ENCODE assay signal across 19 cellular contexts in genomic region chr5:43301653-43302091, GRCh38. TPM values are rescaled to one million over a fixed set of nuclear protein-coding genes. Genes with fewer than 3 reads are reported as not detected.
A peak's percentile ranks its signal among the peaks of the same experiment; 100 is the strongest.
DNase-seq lines count a peak whose midpoint lies in the region; ATAC-seq, FAIRE-seq and TF ChIP-seq lines count a peak whose summit lies in the region.
"Had no signal": no experiment of that assay in that cellular context is flagged by ENCODE, and none has a peak within 500 bp of the region (broad histone marks: within the 10 kb centered on the region; RNA-seq: fewer than 3 reads in every experiment).

No MANE protein-coding gene starts in this region.

- H3K36me3 Mint-ChIP-seq in activated T-helper 17 cell treated with anti-CD3 and anti-CD28 coated beads, Interleukin-2, amount 50 U/mL, for 72 hours (ENCODE audit: low read depth): peaks cover 98% of the 10 kb centered on the region

- peak; percentile 60 for DNase-seq in DMS53 (lab: John Stamatoyannopoulos, UW)
- DNase-seq in GM12891 (ENCODE audit: insufficient read length, low spot score): no peak
- DNase-seq in lung microvascular endothelial cell (ENCODE audit: low read depth in 2 of 2): peak; percentile 4 to 33
- DNase-seq in stimulated activated CD4-positive, alpha-beta T cell treated with anti-CD3 and anti-CD28 coated beads, Interleukin-4, amount 100 ng/mL, for 4 hours: no peak
- DNase-seq in ACHN: no peak
- no peak for DNase-seq in UCSD-AML1 (lab: John Stamatoyannopoulos, UW; ENCODE audit: unreplicated experiment)
- DNase-seq: activated CD8-positive, alpha-beta memory T cell treated with anti-CD3 and anti-CD28 coated beads, Interleukin-2, amount 10 ng/mL, durations not matched to agents 7 days and 5 days; activated naive CD4-positive, alpha-beta T cell treated with Interleukin-2 at 50 U/mL for 16 hours; HFFc6; MG63; NCI-H1930; NCI-H748 treated with DMSO at 0.1 percent for 48 hours; Peyer's patch; tibial artery had no signal

- H3K4me3 Mint-ChIP-seq in activated T-helper 17 cell treated with anti-CD3 and anti-CD28 coated beads, Interleukin-2, amount 50 U/mL, for 72 hours: peak overlapping the region; percentile 80
- H3K4me3 Mint-ChIP-seq: activated CD8-positive, alpha-beta memory T cell treated with anti-CD3 and anti-CD28 coated beads, Interleukin-2, amount 10 ng/mL, durations not matched to agents 7 days and 5 days; B cell; HFFc6 had no signal

- no peak for TF ChIP-seq POLR2A in GM12891 (IDR thresholded peaks at IDR 0.05; ENCODE audit: low read depth, low read length)

- ATAC-seq in activated T-helper 17 cell treated with anti-CD3 and anti-CD28 coated beads, Interleukin-2, amount 50 U/mL, for 72 hours (replicated peaks): no peak
- ATAC-seq in GM21529 (IDR thresholded peaks at IDR 0.05; ENCODE audit: unreplicated experiment): no peak
- ATAC-seq: activated CD8-positive, alpha-beta memory T cell treated with anti-CD3 and anti-CD28 coated beads, Interleukin-2, amount 10 ng/mL, durations not matched to agents 7 days and 5 days had no signal

- H3K27ac Mint-ChIP-seq in activated T-helper 17 cell treated with anti-CD3 and anti-CD28 coated beads, Interleukin-2, amount 50 U/mL, for 72 hours: peak overlapping the region; percentile 97
- H3K27ac Mint-ChIP-seq: B cell, HFFc6 had no signal

- H3K4me1 Mint-ChIP-seq in activated T-helper 17 cell treated with anti-CD3 and anti-CD28 coated beads, Interleukin-2, amount 50 U/mL, for 72 hours: peaks cover 38% of the 10 kb centered on the region

- no peak for FAIRE-seq in GM12891 (lab: Jason Lieb, UNC)
- FAIRE-seq: astrocyte, colon had no signal

- no peaks in the 10 kb centered on the region for H3K9me3 Mint-ChIP-seq in activated T-helper 17 cell treated with anti-CD3 and anti-CD28 coated beads, Interleukin-2, amount 50 U/mL, for 72 hours
- H3K9me3 Mint-ChIP-seq: HFFc6 had no signal

- H3K27me3 Mint-ChIP-seq in activated T-helper 17 cell treated with anti-CD3 and anti-CD28 coated beads, Interleukin-2, amount 50 U/mL, for 72 hours: no peaks in the 10 kb centered on the region
- H3K27me3 Mint-ChIP-seq: activated CD8-positive, alpha-beta memory T cell treated with anti-CD3 and anti-CD28 coated beads, Interleukin-2, amount 10 ng/mL, durations not matched to agents 7 days and 5 days; B cell had no signal

- in situ Hi-C loops in ACHN (cut with HindIII; ENCODE audit: low pct_ligation_motif_present, low pct_unique_long_range_greater_than_20kb, low sequenced_read_pairs): no loop called here

TF ChIP-seq in GM12891, 5 proteins besides CTCF, POLR2A, EP300 and RAD21:
- TF ChIP-seq POU2F2 (IDR thresholded peaks at IDR 0.05; ENCODE audit: low read depth, low read length): no peak
- TF ChIP-seq PAX5 (IDR thresholded peaks at IDR 0.05; ENCODE audit: insufficient read depth, low read length, severe bottlenecking): no peak
- 0 out of 2 replicates have a peak, but pooled peaks have one; percentile 6 for TF ChIP-seq SPI1 (IDR thresholded peaks at IDR 0.05; ENCODE audit: low read depth, low read length)
- no peak for TF ChIP-seq POLR2AphosphoS5 (IDR thresholded peaks at IDR 0.05; ENCODE audit: low read depth, low read length)
- no peak for TF ChIP-seq TAF1 (IDR thresholded peaks at IDR 0.05; ENCODE audit: low read depth, low read length)
TF ChIP-seq in GM12891: peak in this region for 1.

RNA-seq across cellular contexts. Expression of gene HMGCS1, which starts 11.5 kb away (rescaled TPM):
- 28.1 TPM for polyA plus RNA-seq in GM12891 (2012; ENCODE audit: low read depth, missing spikeins)
- total RNA-seq in activated T-helper 17 cell treated with anti-CD3 and anti-CD28 coated beads, Interleukin-2, amount 50 U/mL, for 72 hours: 100 to 1,000 TPM in 1 of 2 donors, 10 to 100 TPM in 1; 90.2 to 108 TPM
- total RNA-seq in lung microvascular endothelial cell: 43.8 and 52.2 TPM in 2 replicates

Comparison
In these comparisons a context has a peak if more than half of its experiments do, and no peak if none do; other contexts are left out.
1. DNase-seq: peak in DMS53 (single experiment) and lung microvascular endothelial cell (2 of 2); none in GM12891 (single experiment), stimulated activated CD4-positive, alpha-beta T cell treated with anti-CD3 and anti-CD28 coated beads, Interleukin-4, amount 100 ng/mL, for 4 hours (0 of 2), ACHN (single experiment) and UCSD-AML1 (single experiment).